In the genomic region with DNA sequence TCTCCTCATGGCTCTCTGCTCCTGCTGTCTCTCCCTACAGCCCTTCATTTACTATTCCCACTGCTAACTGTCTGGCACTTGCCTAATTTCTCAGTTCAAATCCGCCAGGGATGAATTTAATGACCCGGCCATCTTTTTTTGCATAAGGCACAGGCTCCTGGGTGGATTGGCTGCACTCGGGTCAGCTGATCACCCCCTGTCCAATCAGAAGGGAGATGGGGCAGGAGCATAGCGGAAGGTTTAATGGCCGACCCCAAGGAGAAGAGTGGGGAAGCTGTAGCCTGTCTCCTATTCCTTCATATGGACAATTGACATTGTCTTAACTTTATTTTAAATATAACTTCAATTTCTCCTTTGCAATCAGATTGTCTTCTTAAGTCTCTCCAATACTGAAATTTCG, we compare ENCODE assay signal across 17 cellular contexts.
"Had no signal": no experiment of that assay in that cellular context is flagged by ENCODE, and none has a peak within 500 bp of the region (broad histone marks: within the 10 kb centered on the region; RNA-seq: fewer than 3 reads in every experiment).

No MANE protein-coding gene starts in this region.

- H3K36me3 ChIP-seq: thyroid gland had no signal

- DNase-seq: activated CD4-positive, alpha-beta memory T cell treated with anti-CD3 and anti-CD28 coated beads, Interleukin-2, amount 10 ng/mL, durations not matched to agents 7 days and 5 days; activated CD4-positive, alpha-beta T cell treated with anti-CD3 and anti-CD28 coated beads for 1 hour; activated effector memory CD4-positive, alpha-beta T cell treated with Interleukin-2 at 50 U/mL for 16 hours; activated naive CD4-positive, alpha-beta T cell treated with anti-CD3 and anti-CD28 coated beads, Interleukin-2, amount 50 U/mL, for 16 hours; activated T-cell treated with anti-CD3 and anti-CD28 coated beads, Interleukin-2, amount 50 U/mL, for 24 hours; dorsolateral prefrontal cortex; left ventricle myocardium superior; mesendoderm; stimulated activated CD4-positive, alpha-beta T cell treated with anti-CD3 and anti-CD28 coated beads, Interleukin-12 subunit alpha, Interleukin-12 subunit beta, amount 100 ng/mL, for 4 hours; T-cell; T-helper 9 cell; thyroid gland had no signal

- H3K9me3 Mint-ChIP-seq: activated CD4-positive, alpha-beta memory T cell treated with anti-CD3 and anti-CD28 coated beads, Interleukin-2, amount 10 ng/mL, durations not matched to agents 7 days and 5 days; activated T-cell treated with anti-CD3 and anti-CD28 coated beads, Interleukin-2, amount 50 U/mL, for 24 hours; stimulated activated effector memory CD8-positive, alpha-beta T cell treated with anti-CD3 and anti-CD28 coated beads, Interleukin-12 subunit alpha, Interleukin-12 subunit beta, amount 100 ng/mL, for 72 hours; T-cell had no signal

- FAIRE-seq: astrocyte, keratinocyte had no signal

- H3K27ac Mint-ChIP-seq: activated CD4-positive, alpha-beta memory T cell treated with anti-CD3 and anti-CD28 coated beads, Interleukin-2, amount 10 ng/mL, durations not matched to agents 7 days and 5 days; activated T-cell treated with anti-CD3 and anti-CD28 coated beads, Interleukin-2, amount 50 U/mL, for 24 hours; stimulated activated effector memory CD8-positive, alpha-beta T cell treated with anti-CD3 and anti-CD28 coated beads, Interleukin-12 subunit alpha, Interleukin-12 subunit beta, amount 100 ng/mL, for 72 hours; T-cell had no signal

- H3K4me1 ChIP-seq: parathyroid adenoma, thyroid gland had no signal

- H3K9me3 ChIP-seq: thyroid gland had no signal

- H2AFZ ChIP-seq: hepatocyte, parathyroid adenoma had no signal

- H3K4me2 ChIP-seq: hepatocyte had no signal

- H3K9ac ChIP-seq: parathyroid adenoma had no signal

- H3K36me3 Mint-ChIP-seq: stimulated activated effector memory CD8-positive, alpha-beta T cell treated with anti-CD3 and anti-CD28 coated beads, Interleukin-12 subunit alpha, Interleukin-12 subunit beta, amount 100 ng/mL, for 72 hours; T-cell had no signal

- H3K79me2 ChIP-seq: hepatocyte, parathyroid adenoma had no signal

- H3K4me1 Mint-ChIP-seq: stimulated activated effector memory CD8-positive, alpha-beta T cell treated with anti-CD3 and anti-CD28 coated beads, Interleukin-12 subunit alpha, Interleukin-12 subunit beta, amount 100 ng/mL, for 72 hours had no signal

- H3K27me3 ChIP-seq: dorsolateral prefrontal cortex, hepatocyte, thyroid gland had no signal

- H3K4me3 ChIP-seq: dorsolateral prefrontal cortex, hepatocyte, thyroid gland had no signal

- H3K4me3 Mint-ChIP-seq: activated CD4-positive, alpha-beta memory T cell treated with anti-CD3 and anti-CD28 coated beads, Interleukin-2, amount 10 ng/mL, durations not matched to agents 7 days and 5 days; activated T-cell treated with anti-CD3 and anti-CD28 coated beads, Interleukin-2, amount 50 U/mL, for 24 hours; stimulated activated effector memory CD8-positive, alpha-beta T cell treated with anti-CD3 and anti-CD28 coated beads, Interleukin-12 subunit alpha, Interleukin-12 subunit beta, amount 100 ng/mL, for 72 hours had no signal

- ATAC-seq: stimulated activated effector memory CD8-positive, alpha-beta T cell treated with anti-CD3 and anti-CD28 coated beads, Interleukin-12 subunit alpha, Interleukin-12 subunit beta, amount 100 ng/mL, for 72 hours; T-cell had no signal

- H3K27ac ChIP-seq: hepatocyte, parathyroid adenoma, thyroid gland had no signal
